26 cellular contexts compared by ENCODE assay signal in genomic region chr3:197234947-197235914, GRCh38.
DNase-seq lines count a peak whose midpoint lies in the region; ATAC-seq and TF ChIP-seq lines count a peak whose summit lies in the region.
"Had no signal": no experiment of that assay in that cellular context is flagged by ENCODE, and none has a peak within 500 bp of the region (broad histone marks: within the 10 kb centered on the region; RNA-seq: fewer than 3 reads in every experiment).

No MANE protein-coding gene starts in this region.

- no peaks in the 10 kb centered on the region for H3K27me3 Mint-ChIP-seq in activated T-cell treated with anti-CD3 and anti-CD28 coated beads, Interleukin-2, amount 50 U/mL, for 72 hours (ENCODE audit: low read depth)
- no peaks in the 10 kb centered on the region for H3K27me3 Mint-ChIP-seq in type B pancreatic cell
- H3K27me3 Mint-ChIP-seq: activated CD8-positive, alpha-beta memory T cell treated with anti-CD3 and anti-CD28 coated beads, Interleukin-2, amount 10 ng/mL, durations not matched to agents 7 days and 5 days; activated T-helper 17 cell treated with anti-CD3 and anti-CD28 coated beads, Interleukin-2, amount 50 U/mL, for 72 hours had no signal

- no peak for ATAC-seq in activated T-cell treated with anti-CD3 and anti-CD28 coated beads, Interleukin-2, amount 50 U/mL, for 72 hours (replicated peaks in 1 of 2)
- ATAC-seq in left lobe of liver (peak; percentile 50), HG02763 (IDR thresholded peaks at IDR 0.05; ENCODE audit: unreplicated experiment) (no peak)
- ATAC-seq: activated CD8-positive, alpha-beta memory T cell treated with anti-CD3 and anti-CD28 coated beads, Interleukin-2, amount 10 ng/mL, durations not matched to agents 7 days and 5 days; activated naive CD4-positive, alpha-beta T cell treated with anti-CD3 and anti-CD28 coated beads, Interleukin-2, amount 50 U/mL, for 72 hours; activated T-helper 17 cell treated with anti-CD3 and anti-CD28 coated beads, Interleukin-2, amount 50 U/mL, for 72 hours; left ventricle myocardium superior; WTC11 had no signal

- peaks cover 10 to 35% of the 10 kb centered on the region in 2 donors for H3K36me3 Mint-ChIP-seq in activated T-cell treated with anti-CD3 and anti-CD28 coated beads, Interleukin-2, amount 50 U/mL, for 72 hours (ENCODE audit: insufficient read depth in 2 of 2)
- peaks cover 32% of the 10 kb centered on the region for H3K36me3 Mint-ChIP-seq in type B pancreatic cell

- DNase-seq in activated T-cell treated with anti-CD3 and anti-CD28 coated beads, Interleukin-2, amount 50 U/mL, for 72 hours = no peak
- DNase-seq in activated T-cell treated with anti-CD3 and anti-CD28 coated beads for 4 hours = no peak
- peak; percentile 41 for DNase-seq in astrocyte of the hippocampus (ENCODE audit: low read depth, low spot score)
- DNase-seq in left lobe of liver (ENCODE audit: low spot score) = peak; percentile 58
- no peak for DNase-seq in type B pancreatic cell (ENCODE audit: extremely low spot score, unreplicated experiment)
- no peak for DNase-seq in stimulated activated CD4-positive, alpha-beta T cell treated with anti-CD3 and anti-CD28 coated beads, Interleukin-4, amount 100 ng/mL, for 4 hours
- DNase-seq in NCI-H1048 (lab: John Stamatoyannopoulos, UW) = no peak
- DNase-seq: activated CD4-positive, alpha-beta T cell treated with anti-CD3 and anti-CD28 coated beads, Interleukin-2, amount 50 U/mL, for 1 hour; activated CD8-positive, alpha-beta memory T cell treated with anti-CD3 and anti-CD28 coated beads, Interleukin-2, amount 10 ng/mL, durations not matched to agents 7 days and 5 days; anterior cingulate cortex; central memory CD4-positive, alpha-beta T cell; DND-41; foreskin fibroblast; heart left ventricle; Kasumi-1; left ventricle myocardium superior; NCI-H1092; NCI-H1930; NCI-H446; SHP77 treated with DMSO at 0.1 percent for 48 hours; T-helper 9 cell; upper lobe of left lung had no signal

- H3K9me3 Mint-ChIP-seq in activated T-cell treated with anti-CD3 and anti-CD28 coated beads, Interleukin-2, amount 50 U/mL, for 72 hours = peaks cover 2 to 5% of the 10 kb centered on the region in 2 donors
- H3K9me3 Mint-ChIP-seq in type B pancreatic cell = peaks cover 12% of the 10 kb centered on the region

- peak overlapping the region; percentile 31 for H3K27ac Mint-ChIP-seq in activated T-cell treated with anti-CD3 and anti-CD28 coated beads, Interleukin-2, amount 50 U/mL, for 72 hours
- H3K27ac Mint-ChIP-seq in type B pancreatic cell = peak overlapping the region; percentile 17
- H3K27ac Mint-ChIP-seq: activated CD8-positive, alpha-beta memory T cell treated with anti-CD3 and anti-CD28 coated beads, Interleukin-2, amount 10 ng/mL, durations not matched to agents 7 days and 5 days; activated naive CD4-positive, alpha-beta T cell treated with anti-CD3 and anti-CD28 coated beads, Interleukin-2, amount 50 U/mL, for 72 hours; activated T-helper 17 cell treated with anti-CD3 and anti-CD28 coated beads, Interleukin-2, amount 50 U/mL, for 72 hours; WTC11 had no signal

- TF ChIP-seq CTCF in type B pancreatic cell (conservative IDR thresholded peaks at IDR 0.05) = no peak

- H3K4me3 Mint-ChIP-seq in activated T-cell treated with anti-CD3 and anti-CD28 coated beads, Interleukin-2, amount 50 U/mL, for 72 hours = no peak overlapping the region
- H3K4me3 Mint-ChIP-seq in type B pancreatic cell = peak overlapping the region; percentile 14
- H3K4me3 Mint-ChIP-seq: activated CD8-positive, alpha-beta memory T cell treated with anti-CD3 and anti-CD28 coated beads, Interleukin-2, amount 10 ng/mL, durations not matched to agents 7 days and 5 days; activated T-helper 17 cell treated with anti-CD3 and anti-CD28 coated beads, Interleukin-2, amount 50 U/mL, for 72 hours; WTC11 had no signal

- peaks cover 42% of the 10 kb centered on the region for H3K4me1 Mint-ChIP-seq in activated T-cell treated with anti-CD3 and anti-CD28 coated beads, Interleukin-2, amount 50 U/mL, for 72 hours (ENCODE audit: low read depth)
- peaks cover 20% of the 10 kb centered on the region for H3K4me1 Mint-ChIP-seq in type B pancreatic cell (ENCODE audit: unreplicated experiment)

Comparison
In these comparisons a context has a peak if more than half of its experiments do, and no peak if none do; other contexts are left out.
1. DNase-seq: peak in astrocyte of the hippocampus (single experiment) and left lobe of liver (single experiment); none in activated T-cell treated with anti-CD3 and anti-CD28 coated beads, Interleukin-2, amount 50 U/mL, for 72 hours (0 of 2), activated T-cell treated with anti-CD3 and anti-CD28 coated beads for 4 hours (single experiment), type B pancreatic cell (single experiment), stimulated activated CD4-positive, alpha-beta T cell treated with anti-CD3 and anti-CD28 coated beads, Interleukin-4, amount 100 ng/mL, for 4 hours (0 of 2) and NCI-H1048 (single experiment).